In genomic region chr6:139344186-139344963, GRCh38 we compare ENCODE assay signal across 2 cellular contexts.
TF ChIP-seq lines count a peak whose summit lies in the region.

No MANE protein-coding gene starts in this region.

TF ChIP-seq in GM23338, 12 proteins besides CTCF, POLR2A, EP300 and RAD21:
- TF ChIP-seq ZNF331 (CRISPR knock-in tag; IDR thresholded peaks at IDR 0.05; ENCODE audit: low read depth) (no peak), EZH2 (IDR thresholded peaks at IDR 0.05; ENCODE audit: low read depth, unreplicated experiment) (no peak), ZNF462 (CRISPR knock-in tag; IDR thresholded peaks at IDR 0.05) (no peak), NANOG (IDR thresholded peaks at IDR 0.05; ENCODE audit: borderline replicate concordance) (no peak), JUNB (IDR thresholded peaks at IDR 0.05; ENCODE audit: unreplicated experiment) (no peak)

TF ChIP-seq in WTC11, 78 proteins besides CTCF, POLR2A, EP300 and RAD21:
- TF ChIP-seq NFYB (CRISPR knock-in tag; conservative IDR thresholded peaks at IDR 0.05; ENCODE audit: low read depth) (no peak), ZSCAN18 (CRISPR knock-in tag; IDR thresholded peaks at IDR 0.05) (no peak), RELA (CRISPR knock-in tag; IDR thresholded peaks at IDR 0.05; ENCODE audit: borderline replicate concordance) (no peak), ZNF671 (CRISPR knock-in tag; IDR thresholded peaks at IDR 0.05) (no peak), ESRRA (CRISPR knock-in tag; IDR thresholded peaks at IDR 0.05; ENCODE audit: borderline replicate concordance) (no peak), TEAD1 (CRISPR knock-in tag; IDR thresholded peaks at IDR 0.05) (no peak), RORB (CRISPR knock-in tag; IDR thresholded peaks at IDR 0.05) (no peak), IRF2 (CRISPR knock-in tag; IDR thresholded peaks at IDR 0.05; ENCODE audit: borderline replicate concordance, low read depth) (no peak), MLX (CRISPR knock-in tag; IDR thresholded peaks at IDR 0.05) (no peak), FOXP1 (CRISPR knock-in tag; IDR thresholded peaks at IDR 0.05; ENCODE audit: borderline replicate concordance) (no peak), SMAD3 (CRISPR knock-in tag; IDR thresholded peaks at IDR 0.05; ENCODE audit: borderline replicate concordance) (no peak), ZNF512 (CRISPR knock-in tag; IDR thresholded peaks at IDR 0.05; ENCODE audit: borderline replicate concordance) (no peak), SMAD4 (CRISPR knock-in tag; IDR thresholded peaks at IDR 0.05) (no peak), SP1 (CRISPR knock-in tag; conservative IDR thresholded peaks at IDR 0.05) (no peak), GABPB1 (CRISPR knock-in tag; IDR thresholded peaks at IDR 0.05) (no peak), E2F5 (CRISPR knock-in tag; IDR thresholded peaks at IDR 0.05) (no peak), ZNF532 (CRISPR knock-in tag; IDR thresholded peaks at IDR 0.05; ENCODE audit: borderline replicate concordance) (no peak), TCF7 (CRISPR knock-in tag; IDR thresholded peaks at IDR 0.05; ENCODE audit: low read depth) (no peak)
